In genomic region chr14:44914849-44915248, GRCh38 we compare ENCODE assay signal across 1 cellular context.
TF ChIP-seq lines count a peak whose summit lies in the region.

No MANE protein-coding gene starts in this region.

TF ChIP-seq in GM23338, 12 proteins besides CTCF, POLR2A, EP300 and RAD21 (continued from another document):
- TF ChIP-seq REST (IDR thresholded peaks at IDR 0.05; ENCODE audit: unreplicated experiment) (no peak), CREB1 (CRISPR knock-in tag; IDR thresholded peaks at IDR 0.05; ENCODE audit: low read depth) (no peak), ZNF114 (CRISPR knock-in tag; IDR thresholded peaks at IDR 0.05) (no peak), POLR2AphosphoS5 (IDR thresholded peaks at IDR 0.05; ENCODE audit: low read depth) (no peak), NANOG (IDR thresholded peaks at IDR 0.05; ENCODE audit: borderline replicate concordance) (no peak), STAT1 (IDR thresholded peaks at IDR 0.05; ENCODE audit: unreplicated experiment) (no peak), ZNF462 (CRISPR knock-in tag; IDR thresholded peaks at IDR 0.05) (no peak), ZNF331 (CRISPR knock-in tag; IDR thresholded peaks at IDR 0.05; ENCODE audit: low read depth) (no peak), JUNB (IDR thresholded peaks at IDR 0.05; ENCODE audit: unreplicated experiment) (no peak)
